In the genomic region with DNA sequence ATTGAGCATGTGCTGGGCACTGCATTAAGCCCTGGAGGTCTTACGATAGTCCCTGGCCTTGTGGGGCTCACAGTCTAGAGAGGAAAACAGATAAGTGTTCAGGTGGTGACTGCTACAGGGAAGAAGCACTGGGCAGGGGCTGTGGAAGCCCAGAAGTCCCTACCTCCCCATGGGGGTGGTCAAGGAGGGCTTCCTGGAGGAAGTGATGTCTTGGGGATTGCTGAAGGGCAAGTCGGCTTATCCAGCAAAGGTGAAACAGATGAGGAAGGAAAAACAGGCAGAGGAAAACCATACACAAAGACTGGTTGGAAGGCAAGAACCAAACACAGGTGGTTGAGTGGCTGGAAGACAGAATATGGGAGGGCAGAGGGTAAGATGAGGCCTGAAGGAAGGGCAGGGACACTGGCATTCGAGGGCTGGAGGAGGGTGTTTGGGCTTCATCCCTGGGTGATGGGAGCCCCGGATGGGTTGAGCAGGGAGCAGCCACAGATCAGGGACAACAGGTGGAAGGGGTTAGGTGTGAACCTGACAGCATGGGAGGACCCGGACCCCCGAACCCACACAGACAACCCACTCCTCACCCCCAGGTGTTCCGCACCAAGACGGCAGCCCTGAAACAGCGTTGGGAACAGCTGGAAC, we compare ENCODE assay signal across 8 cellular contexts. TPM values are rescaled to one million over a fixed set of nuclear protein-coding genes. Genes with fewer than 3 reads are reported as not detected.
DNase-seq lines count a peak whose midpoint lies in the region; ATAC-seq and TF ChIP-seq lines count a peak whose summit lies in the region.

No MANE protein-coding gene starts in this region.

- peak overlapping the region; percentile 75 for H3K4me2 ChIP-seq in Karpas-422 (ENCODE audit: low read depth, low read length, poor library complexity, severe bottlenecking)

- DNase-seq in Caco-2: no peak
- DNase-seq in Karpas-422: no peak
- DNase-seq in coronary artery (ENCODE audit: low spot score): no peak
- no peak for DNase-seq in neural crest cell (ENCODE audit: low read depth, low spot score)
- no peak for DNase-seq in NCI-H2171 treated with DMSO at 0.1 percent for 48 hours (lab: John Stamatoyannopoulos, UW)
- DNase-seq in foreskin melanocyte: no peak
- DNase-seq in HK-2 (ENCODE audit: unreplicated experiment): no peak

- H3K9me3 Mint-ChIP-seq in Caco-2 (ENCODE audit: unreplicated experiment) (no peaks in the 10 kb centered on the region), neural crest cell (peaks cover 2% of the 10 kb centered on the region)

- H3K36me3 ChIP-seq in Caco-2 (ENCODE audit: control insufficient read depth, insufficient read depth, low read length): no peaks in the 10 kb centered on the region
- H3K36me3 ChIP-seq in Karpas-422 (ENCODE audit: insufficient read depth, low read length): no peaks in the 10 kb centered on the region

- peaks cover 8% of the 10 kb centered on the region for H3K36me3 Mint-ChIP-seq in Caco-2 (ENCODE audit: insufficient read depth, unreplicated experiment)
- peaks cover 3% of the 10 kb centered on the region for H3K36me3 Mint-ChIP-seq in neural crest cell (ENCODE audit: low read depth)

- H3K27me3 Mint-ChIP-seq in Caco-2 (ENCODE audit: insufficient read depth, unreplicated experiment): peaks cover 13% of the 10 kb centered on the region
- peaks cover 73% of the 10 kb centered on the region for H3K27me3 Mint-ChIP-seq in neural crest cell (ENCODE audit: low read depth)

- H3K4me3 ChIP-seq in Caco-2 (ENCODE audit: low read depth, low read length) (no peak overlapping the region; the same call in none of the 2 replicates), Karpas-422 (ENCODE audit: low read length) (peak overlapping the region; percentile 65; the same call in 1 of the 2 replicates), coronary artery (peak overlapping the region; percentile 61)

- H3K27ac ChIP-seq in Karpas-422 (ENCODE audit: low read length): no peak overlapping the region
- H3K27ac ChIP-seq in coronary artery: no peak overlapping the region

- peak overlapping the region; percentile 63 for H3K4me3 Mint-ChIP-seq in Caco-2 (ENCODE audit: unreplicated experiment)
- peak overlapping the region; percentile 64 for H3K4me3 Mint-ChIP-seq in neural crest cell

- H3K9me3 ChIP-seq in Caco-2: no peaks in the 10 kb centered on the region
- no peaks in the 10 kb centered on the region for H3K9me3 ChIP-seq in Karpas-422 (ENCODE audit: low read length)

- no TSS peak for BruUV-seq in Caco-2 (replicated peaks; lab: Mats Ljungman, UMichigan)

- CTCF ChIA-PET in Caco-2 (lab: Charles Lee): interaction anchor here (0.6 to 1.6 kb wide), 14 partner anchors 20 to 252 kb away, joined by 3 to 16 read pairs (median 3); partner anchors contain the start of gene RITA1

- intact Hi-C loops in Caco-2 (cut with micrococcal nuclease; ENCODE audit: unreplicated experiment): loop anchor here (2.0 kb wide), 1 partner anchor 160 kb away; no protein-coding TSS in a partner anchor

- H3K9ac ChIP-seq in Karpas-422 (ENCODE audit: low read length): no peak overlapping the region

- H3K27ac Mint-ChIP-seq in Caco-2 (ENCODE audit: unreplicated experiment) (no peak overlapping the region), neural crest cell (ENCODE audit: unreplicated experiment) (peak overlapping the region; percentile 43)

- H3K4me1 Mint-ChIP-seq in Caco-2 (ENCODE audit: low read depth, unreplicated experiment): no peaks in the 10 kb centered on the region
- peaks cover 18% of the 10 kb centered on the region for H3K4me1 Mint-ChIP-seq in neural crest cell

- H3K9me2 ChIP-seq in Karpas-422 (replicated peaks; ENCODE audit: insufficient read depth, low read length): no peaks in the 10 kb centered on the region

- H2AFZ ChIP-seq in Karpas-422 (ENCODE audit: low read length): no peak overlapping the region; the same call in 1 of the 2 replicates

- H3K4me1 ChIP-seq in Caco-2 (peaks cover 13% of the 10 kb centered on the region), Karpas-422 (ENCODE audit: low read length) (peaks cover 19% of the 10 kb centered on the region)

- POLR2A ChIA-PET in Caco-2 (lab: Charles Lee): interaction anchor here (1.2 kb wide), 1 partner anchor 33 kb away, joined by 8 read pairs; the partner anchor contains the start of genes DDX54 and RITA1

- TF ChIP-seq CTCF in Caco-2 (IDR thresholded peaks at IDR 0.05; ENCODE audit: insufficient read depth in 1 of 2, low read depth in 1 of 2, low read length in 1 of 2, severe bottlenecking in 1 of 2, unreplicated experiment in 1 of 2) (no peak), coronary artery (IDR thresholded peaks at IDR 0.05) (no peak), neural crest cell (conservative IDR thresholded peaks at IDR 0.05) (no peak)

- H3K79me2 ChIP-seq in Karpas-422 (ENCODE audit: low read length): no peaks in the 10 kb centered on the region

- H4K20me1 ChIP-seq in Karpas-422 (ENCODE audit: insufficient read depth, low read depth, low read length): no peaks in the 10 kb centered on the region

- H3K27me3 ChIP-seq in Caco-2 (replicated peaks; ENCODE audit: control insufficient read depth, insufficient read depth, low read length) (peaks cover 3% of the 10 kb centered on the region; the same call in 1 of the 2 replicates), Karpas-422 (ENCODE audit: low read length) (no peaks in the 10 kb centered on the region)

- ATAC-seq in HG03342 (IDR thresholded peaks at IDR 0.05; ENCODE audit: unreplicated experiment): no peak

RNA-seq across cellular contexts. Expression of gene CFAP73, which starts 2.8 kb away (rescaled TPM):
- total RNA-seq in Caco-2 (2022) (0.23 TPM in 1 of 2 replicates, not detected in the other), neural crest cell (not detected in 2 replicates)
- not detected in 2 replicates for total RNA-seq in Karpas-422 (2014; rRNA removed; shearing (Covaris generic); ENCODE audit: low replicate concordance)

RNA-seq across cellular contexts. Expression of gene RASAL1, which starts 16.8 kb away (rescaled TPM):
- total RNA-seq in Caco-2 (2022): not detected in 2 replicates
- total RNA-seq in Karpas-422 (2014; rRNA removed; shearing (Covaris generic); ENCODE audit: low replicate concordance): 3.3 and 3.4 TPM in 2 replicates
- not detected in 2 replicates for total RNA-seq in neural crest cell

RNA-seq across cellular contexts. Expression of gene DDX54, which starts 33.0 kb away (rescaled TPM):
- total RNA-seq in Caco-2 (2022) (101 and 110 TPM in 2 replicates), neural crest cell (68.5 and 69.7 TPM in 2 replicates)
- total RNA-seq in Karpas-422 (2014; rRNA removed; shearing (Covaris generic); ENCODE audit: low replicate concordance): 28.2 and 81.5 TPM in 2 replicates

RNA-seq across cellular contexts. Expression of gene RITA1, which starts 33.2 kb away (rescaled TPM):
- total RNA-seq in Caco-2 (2022) (32.7 and 33.6 TPM in 2 replicates), neural crest cell (20.0 and 20.1 TPM in 2 replicates)
- 34.3 and 47.3 TPM in 2 replicates for total RNA-seq in Karpas-422 (2014; rRNA removed; shearing (Covaris generic); ENCODE audit: low replicate concordance)
